In the genomic region with DNA sequence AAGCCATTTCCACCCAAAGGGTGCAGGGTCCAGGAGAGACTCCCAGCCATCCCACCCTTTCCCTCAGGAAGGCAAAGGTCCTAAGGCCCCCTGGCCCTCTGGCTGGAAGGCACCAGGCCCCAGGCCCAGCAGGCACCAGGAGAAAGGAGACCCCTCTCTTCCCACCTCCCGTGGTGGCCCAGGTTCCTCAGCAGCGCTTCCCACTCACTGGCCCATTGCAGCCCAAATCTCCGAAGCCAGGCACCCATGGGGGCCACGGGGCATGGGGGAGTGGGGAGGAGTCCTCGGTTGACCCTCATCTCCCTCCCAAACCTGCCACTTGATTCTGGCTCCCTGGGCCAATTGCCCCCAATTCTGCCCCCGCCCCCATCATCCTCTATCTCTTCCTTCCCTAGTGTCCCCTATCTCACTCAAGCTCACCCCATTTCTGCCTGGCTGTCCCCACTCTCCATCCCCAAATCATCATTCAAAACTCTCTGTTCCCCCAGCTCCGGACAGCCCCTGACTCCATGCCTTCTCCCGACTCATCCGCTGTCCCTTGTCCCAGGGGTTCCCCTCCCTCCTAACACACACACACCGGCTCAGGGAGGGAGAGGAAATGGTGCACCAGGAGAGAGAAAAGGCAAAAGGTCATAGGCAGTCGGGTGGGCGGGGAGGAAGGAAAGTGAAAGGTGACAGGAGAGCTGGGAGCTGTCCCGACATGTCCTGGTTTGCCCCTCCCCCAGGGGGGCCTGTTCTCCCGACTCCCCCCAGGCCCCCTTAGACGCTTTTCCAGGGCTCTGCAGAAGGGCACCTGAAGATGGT, we compare ENCODE assay signal across 1 cellular context.
A peak's percentile ranks its signal among the peaks of the same experiment; 100 is the strongest.
TF ChIP-seq lines count a peak whose summit lies in the region.

No MANE protein-coding gene starts in this region.

TF ChIP-seq in HepG2, 621 proteins besides CTCF, POLR2A, EP300 and RAD21 (continued from another document and continues in another):
- TF ChIP-seq, protein P1, sequence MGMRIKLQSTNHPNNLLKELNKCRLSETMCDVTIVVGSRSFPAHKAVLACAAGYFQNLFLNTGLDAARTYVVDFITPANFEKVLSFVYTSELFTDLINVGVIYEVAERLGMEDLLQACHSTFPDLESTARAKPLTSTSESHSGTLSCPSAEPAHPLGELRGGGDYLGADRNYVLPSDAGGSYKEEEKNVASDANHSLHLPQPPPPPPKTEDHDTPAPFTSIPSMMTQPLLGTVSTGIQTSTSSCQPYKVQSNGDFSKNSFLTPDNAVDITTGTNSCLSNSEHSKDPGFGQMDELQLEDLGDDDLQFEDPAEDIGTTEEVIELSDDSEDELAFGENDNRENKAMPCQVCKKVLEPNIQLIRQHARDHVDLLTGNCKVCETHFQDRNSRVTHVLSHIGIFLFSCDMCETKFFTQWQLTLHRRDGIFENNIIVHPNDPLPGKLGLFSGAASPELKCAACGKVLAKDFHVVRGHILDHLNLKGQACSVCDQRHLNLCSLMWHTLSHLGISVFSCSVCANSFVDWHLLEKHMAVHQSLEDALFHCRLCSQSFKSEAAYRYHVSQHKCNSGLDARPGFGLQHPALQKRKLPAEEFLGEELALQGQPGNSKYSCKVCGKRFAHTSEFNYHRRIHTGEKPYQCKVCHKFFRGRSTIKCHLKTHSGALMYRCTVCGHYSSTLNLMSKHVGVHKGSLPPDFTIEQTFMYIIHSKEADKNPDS (CRISPR knock-in tag; IDR thresholded peaks at IDR 0.05): no peak
- TF ChIP-seq RAD51 (IDR thresholded peaks at IDR 0.05; ENCODE audit: borderline replicate concordance): no peak
- no peak for TF ChIP-seq ARNT (IDR thresholded peaks at IDR 0.05)
- TF ChIP-seq, protein P2, sequence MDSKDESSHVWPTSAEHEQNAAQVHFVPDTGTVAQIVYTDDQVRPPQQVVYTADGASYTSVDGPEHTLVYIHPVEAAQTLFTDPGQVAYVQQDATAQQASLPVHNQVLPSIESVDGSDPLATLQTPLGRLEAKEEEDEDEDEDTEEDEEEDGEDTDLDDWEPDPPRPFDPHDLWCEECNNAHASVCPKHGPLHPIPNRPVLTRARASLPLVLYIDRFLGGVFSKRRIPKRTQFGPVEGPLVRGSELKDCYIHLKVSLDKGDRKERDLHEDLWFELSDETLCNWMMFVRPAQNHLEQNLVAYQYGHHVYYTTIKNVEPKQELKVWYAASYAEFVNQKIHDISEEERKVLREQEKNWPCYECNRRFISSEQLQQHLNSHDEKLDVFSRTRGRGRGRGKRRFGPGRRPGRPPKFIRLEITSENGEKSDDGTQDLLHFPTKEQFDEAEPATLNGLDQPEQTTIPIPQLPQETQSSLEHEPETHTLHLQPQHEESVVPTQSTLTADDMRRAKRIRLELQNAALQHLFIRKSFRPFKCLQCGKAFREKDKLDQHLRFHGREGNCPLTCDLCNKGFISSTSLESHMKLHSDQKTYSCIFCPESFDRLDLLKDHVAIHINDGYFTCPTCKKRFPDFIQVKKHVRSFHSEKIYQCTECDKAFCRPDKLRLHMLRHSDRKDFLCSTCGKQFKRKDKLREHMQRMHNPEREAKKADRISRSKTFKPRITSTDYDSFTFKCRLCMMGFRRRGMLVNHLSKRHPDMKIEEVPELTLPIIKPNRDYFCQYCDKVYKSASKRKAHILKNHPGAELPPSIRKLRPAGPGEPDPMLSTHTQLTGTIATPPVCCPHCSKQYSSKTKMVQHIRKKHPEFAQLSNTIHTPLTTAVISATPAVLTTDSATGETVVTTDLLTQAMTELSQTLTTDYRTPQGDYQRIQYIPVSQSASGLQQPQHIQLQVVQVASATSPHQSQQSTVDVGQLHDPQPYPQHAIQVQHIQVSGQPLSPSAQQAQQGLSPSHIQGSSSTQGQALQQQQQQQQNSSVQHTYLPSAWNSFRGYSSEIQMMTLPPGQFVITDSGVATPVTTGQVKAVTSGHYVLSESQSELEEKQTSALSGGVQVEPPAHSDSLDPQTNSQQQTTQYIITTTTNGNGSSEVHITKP (CRISPR knock-in tag; IDR thresholded peaks at IDR 0.05; ENCODE audit: low read depth): no peak
- TF ChIP-seq CENPX (CRISPR knock-in tag; IDR thresholded peaks at IDR 0.05): no peak
- TF ChIP-seq, protein P3, sequence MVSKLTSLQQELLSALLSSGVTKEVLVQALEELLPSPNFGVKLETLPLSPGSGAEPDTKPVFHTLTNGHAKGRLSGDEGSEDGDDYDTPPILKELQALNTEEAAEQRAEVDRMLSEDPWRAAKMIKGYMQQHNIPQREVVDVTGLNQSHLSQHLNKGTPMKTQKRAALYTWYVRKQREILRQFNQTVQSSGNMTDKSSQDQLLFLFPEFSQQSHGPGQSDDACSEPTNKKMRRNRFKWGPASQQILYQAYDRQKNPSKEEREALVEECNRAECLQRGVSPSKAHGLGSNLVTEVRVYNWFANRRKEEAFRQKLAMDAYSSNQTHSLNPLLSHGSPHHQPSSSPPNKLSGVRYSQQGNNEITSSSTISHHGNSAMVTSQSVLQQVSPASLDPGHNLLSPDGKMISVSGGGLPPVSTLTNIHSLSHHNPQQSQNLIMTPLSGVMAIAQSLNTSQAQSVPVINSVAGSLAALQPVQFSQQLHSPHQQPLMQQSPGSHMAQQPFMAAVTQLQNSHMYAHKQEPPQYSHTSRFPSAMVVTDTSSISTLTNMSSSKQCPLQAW (CRISPR knock-in tag; IDR thresholded peaks at IDR 0.05): no peak
- TF ChIP-seq AHR (CRISPR knock-in tag; IDR thresholded peaks at IDR 0.05): no peak
- TF ChIP-seq CENPT (CRISPR knock-in tag; IDR thresholded peaks at IDR 0.05; ENCODE audit: low read depth): no peak
- no peak for TF ChIP-seq HHEX (CRISPR knock-in tag; IDR thresholded peaks at IDR 0.05)
- TF ChIP-seq ZNF138 (CRISPR knock-in tag; IDR thresholded peaks at IDR 0.05; ENCODE audit: low read depth): no peak
- no peak for TF ChIP-seq MAFK (conservative IDR thresholded peaks at IDR 0.05 in 1 of 2, IDR thresholded peaks at IDR 0.05 in 1 of 2; ENCODE audit: low read length in 2 of 2)
- TF ChIP-seq NKX3-1 (CRISPR knock-in tag; IDR thresholded peaks at IDR 0.05): no peak
- no peak for TF ChIP-seq ZFP82 (CRISPR knock-in tag; IDR thresholded peaks at IDR 0.05; ENCODE audit: borderline replicate concordance)
- TF ChIP-seq, protein P4, sequence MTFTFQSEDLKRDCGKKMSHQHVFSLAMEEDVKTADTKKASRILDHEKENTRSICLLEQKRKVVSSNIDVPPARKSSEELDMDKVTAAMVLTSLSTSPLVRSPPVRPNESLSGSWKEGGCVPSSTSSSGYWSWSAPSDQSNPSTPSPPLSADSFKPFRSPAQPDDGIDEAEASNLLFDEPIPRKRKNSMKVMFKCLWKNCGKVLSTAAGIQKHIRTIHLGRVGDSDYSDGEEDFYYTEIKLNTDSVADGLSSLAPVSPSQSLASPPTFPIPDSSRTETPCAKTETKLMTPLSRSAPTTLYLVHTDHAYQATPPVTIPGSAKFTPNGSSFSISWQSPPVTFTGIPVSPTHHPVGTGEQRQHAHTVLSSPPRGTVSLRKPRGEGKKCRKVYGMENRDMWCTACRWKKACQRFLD (CRISPR knock-in tag; IDR thresholded peaks at IDR 0.05; ENCODE audit: borderline replicate concordance): no peak
- TF ChIP-seq HIVEP1 (CRISPR knock-in tag; IDR thresholded peaks at IDR 0.05): no peak
- TF ChIP-seq ZFP90 (CRISPR knock-in tag; IDR thresholded peaks at IDR 0.05; ENCODE audit: borderline replicate concordance): no peak
- no peak for TF ChIP-seq BCLAF1 (IDR thresholded peaks at IDR 0.05)
- peak; percentile 60 for TF ChIP-seq RXRB (CRISPR knock-in tag; IDR thresholded peaks at IDR 0.05; ENCODE audit: borderline replicate concordance)
- TF ChIP-seq ZNF335 (CRISPR knock-in tag; IDR thresholded peaks at IDR 0.05): peak; percentile 56; the same call in 1 of the 2 replicates
- no peak for TF ChIP-seq ZNF766 (CRISPR knock-in tag; IDR thresholded peaks at IDR 0.05; ENCODE audit: borderline replicate concordance)
- TF ChIP-seq ZNF20 (CRISPR knock-in tag; IDR thresholded peaks at IDR 0.05): no peak
- TF ChIP-seq POGZ (CRISPR knock-in tag; IDR thresholded peaks at IDR 0.05): no peak
- peak; percentile 67 for TF ChIP-seq NR2F6 (IDR thresholded peaks at IDR 0.05)
- peak; percentile 62 for TF ChIP-seq NR2F6 (CRISPR knock-in tag; IDR thresholded peaks at IDR 0.05)
- TF ChIP-seq ZNF232 (CRISPR knock-in tag; IDR thresholded peaks at IDR 0.05; ENCODE audit: borderline replicate concordance): no peak
- TF ChIP-seq RFX1 (IDR thresholded peaks at IDR 0.05): no peak
- TF ChIP-seq FOXA1 (IDR thresholded peaks at IDR 0.05): no peak
- no peak for TF ChIP-seq FOXA1 (CRISPR knock-in tag; IDR thresholded peaks at IDR 0.05)
- no peak for TF ChIP-seq NFKBIZ (CRISPR knock-in tag; IDR thresholded peaks at IDR 0.05)
- TF ChIP-seq ZNF101 (CRISPR knock-in tag; IDR thresholded peaks at IDR 0.05; ENCODE audit: borderline replicate concordance, low read depth): no peak
- TF ChIP-seq ZNF773 (CRISPR knock-in tag; IDR thresholded peaks at IDR 0.05; ENCODE audit: borderline replicate concordance): no peak
- TF ChIP-seq TFAP4 (IDR thresholded peaks at IDR 0.05; ENCODE audit: borderline replicate concordance, low read depth): no peak
- no peak for TF ChIP-seq ZNF724P (CRISPR knock-in tag; IDR thresholded peaks at IDR 0.05; ENCODE audit: borderline replicate concordance)
- no peak for TF ChIP-seq SNAPC2 (CRISPR knock-in tag; IDR thresholded peaks at IDR 0.05)
- TF ChIP-seq ZNF44 (CRISPR knock-in tag; IDR thresholded peaks at IDR 0.05): no peak
- TF ChIP-seq ARHGAP35 (CRISPR knock-in tag; IDR thresholded peaks at IDR 0.05; ENCODE audit: borderline replicate concordance): no peak
- TF ChIP-seq ZNF225 (CRISPR knock-in tag; IDR thresholded peaks at IDR 0.05): no peak
- no peak for TF ChIP-seq SIN3A (IDR thresholded peaks at IDR 0.05; ENCODE audit: borderline replicate concordance, low read depth, low read length)
- TF ChIP-seq, protein P5, sequence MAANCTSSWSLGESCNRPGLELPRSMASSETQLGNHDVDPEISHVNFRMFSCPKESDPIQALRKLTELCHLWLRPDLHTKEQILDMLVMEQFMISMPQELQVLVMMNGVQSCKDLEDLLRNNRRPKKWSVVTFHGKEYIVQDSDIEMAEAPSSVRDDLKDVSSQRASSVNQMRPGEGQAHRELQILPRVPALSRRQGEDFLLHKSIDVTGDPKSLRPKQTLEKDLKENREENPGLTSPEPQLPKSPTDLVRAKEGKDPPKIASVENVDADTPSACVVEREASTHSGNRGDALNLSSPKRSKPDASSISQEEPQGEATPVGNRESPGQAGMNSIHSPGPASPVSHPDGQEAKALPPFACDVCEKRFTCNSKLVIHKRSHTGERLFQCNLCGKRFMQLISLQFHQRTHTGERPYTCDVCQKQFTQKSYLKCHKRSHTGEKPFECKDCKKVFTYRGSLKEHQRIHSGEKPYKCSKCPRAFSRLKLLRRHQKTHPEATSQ (CRISPR knock-in tag; IDR thresholded peaks at IDR 0.05; ENCODE audit: borderline replicate concordance): no peak
- TF ChIP-seq, protein P6, sequence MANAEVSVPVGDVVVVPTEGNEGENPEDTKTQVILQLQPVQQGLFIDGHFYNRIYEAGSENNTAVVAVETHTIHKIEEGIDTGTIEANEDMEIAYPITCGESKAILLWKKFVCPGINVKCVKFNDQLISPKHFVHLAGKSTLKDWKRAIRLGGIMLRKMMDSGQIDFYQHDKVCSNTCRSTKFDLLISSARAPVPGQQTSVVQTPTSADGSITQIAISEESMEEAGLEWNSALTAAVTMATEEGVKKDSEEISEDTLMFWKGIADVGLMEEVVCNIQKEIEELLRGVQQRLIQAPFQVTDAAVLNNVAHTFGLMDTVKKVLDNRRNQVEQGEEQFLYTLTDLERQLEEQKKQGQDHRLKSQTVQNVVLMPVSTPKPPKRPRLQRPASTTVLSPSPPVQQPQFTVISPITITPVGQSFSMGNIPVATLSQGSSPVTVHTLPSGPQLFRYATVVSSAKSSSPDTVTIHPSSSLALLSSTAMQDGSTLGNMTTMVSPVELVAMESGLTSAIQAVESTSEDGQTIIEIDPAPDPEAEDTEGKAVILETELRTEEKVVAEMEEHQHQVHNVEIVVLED (CRISPR knock-in tag; IDR thresholded peaks at IDR 0.05; ENCODE audit: borderline replicate concordance): no peak
- TF ChIP-seq DR1 (CRISPR knock-in tag; IDR thresholded peaks at IDR 0.05): no peak
- TF ChIP-seq ATF1 (CRISPR knock-in tag; IDR thresholded peaks at IDR 0.05): no peak
- no peak for TF ChIP-seq ZNF326 (CRISPR knock-in tag; IDR thresholded peaks at IDR 0.05; ENCODE audit: borderline replicate concordance)
- no peak for TF ChIP-seq TEAD2 (CRISPR knock-in tag; IDR thresholded peaks at IDR 0.05)
- no peak for TF ChIP-seq HMG20A (CRISPR knock-in tag; IDR thresholded peaks at IDR 0.05; ENCODE audit: borderline replicate concordance)
- no peak for TF ChIP-seq ZNF143 (CRISPR knock-in tag; IDR thresholded peaks at IDR 0.05)
- TF ChIP-seq MATR3 (CRISPR knock-in tag; IDR thresholded peaks at IDR 0.05): no peak
- TF ChIP-seq, protein P7, sequence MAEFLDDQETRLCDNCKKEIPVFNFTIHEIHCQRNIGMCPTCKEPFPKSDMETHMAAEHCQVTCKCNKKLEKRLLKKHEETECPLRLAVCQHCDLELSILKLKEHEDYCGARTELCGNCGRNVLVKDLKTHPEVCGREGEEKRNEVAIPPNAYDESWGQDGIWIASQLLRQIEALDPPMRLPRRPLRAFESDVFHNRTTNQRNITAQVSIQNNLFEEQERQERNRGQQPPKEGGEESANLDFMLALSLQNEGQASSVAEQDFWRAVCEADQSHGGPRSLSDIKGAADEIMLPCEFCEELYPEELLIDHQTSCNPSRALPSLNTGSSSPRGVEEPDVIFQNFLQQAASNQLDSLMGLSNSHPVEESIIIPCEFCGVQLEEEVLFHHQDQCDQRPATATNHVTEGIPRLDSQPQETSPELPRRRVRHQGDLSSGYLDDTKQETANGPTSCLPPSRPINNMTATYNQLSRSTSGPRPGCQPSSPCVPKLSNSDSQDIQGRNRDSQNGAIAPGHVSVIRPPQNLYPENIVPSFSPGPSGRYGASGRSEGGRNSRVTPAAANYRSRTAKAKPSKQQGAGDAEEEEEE (CRISPR knock-in tag; IDR thresholded peaks at IDR 0.05; ENCODE audit: borderline replicate concordance): no peak
